In the genomic region with DNA sequence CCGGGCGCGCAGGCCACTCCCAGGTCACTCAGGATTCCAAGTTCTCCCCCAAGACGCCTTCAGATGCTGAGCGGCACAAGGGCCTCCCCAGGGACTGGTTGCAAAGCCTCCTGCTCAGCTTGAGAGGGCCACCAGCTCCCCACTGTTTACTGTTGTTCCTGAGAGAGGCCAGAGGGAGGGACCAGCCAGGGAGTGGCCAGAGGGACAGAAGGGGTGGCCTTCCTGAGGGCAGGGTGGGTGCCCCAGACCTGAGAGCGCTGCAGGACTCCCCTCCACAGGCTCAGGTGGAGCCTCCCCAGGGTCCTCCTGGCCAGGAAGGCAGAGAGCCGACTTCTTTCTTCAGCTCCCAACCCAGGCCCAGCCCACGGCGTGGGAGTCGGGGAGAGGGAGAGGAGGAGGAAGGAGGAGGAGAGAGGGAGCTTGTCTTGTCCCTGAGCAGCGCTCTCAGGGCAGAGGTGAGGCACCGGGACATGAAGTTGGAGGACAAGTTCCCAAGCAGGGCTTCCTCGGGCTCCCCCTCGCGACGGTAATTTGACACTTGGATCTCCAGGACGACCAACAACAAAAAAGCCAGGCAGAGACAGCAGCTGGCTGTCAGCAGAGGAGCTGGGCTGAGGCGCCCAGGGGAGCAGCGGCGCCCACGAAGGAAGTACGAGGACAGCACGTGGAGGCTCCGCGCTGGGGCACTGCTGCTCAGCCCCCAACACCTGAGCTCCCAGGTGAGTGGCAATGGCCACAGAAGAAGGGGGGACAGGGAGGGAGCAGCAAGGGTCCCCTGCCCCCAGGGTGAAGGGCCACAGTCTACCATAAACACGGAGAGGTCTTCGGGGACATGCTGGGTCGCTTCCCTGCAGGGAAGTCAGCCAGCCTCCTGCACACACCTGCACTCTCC, we compare ENCODE assay signal across 8 cellular contexts. TPM values are rescaled to one million over a fixed set of nuclear protein-coding genes. Genes with fewer than 3 reads are reported as not detected.
A peak's percentile ranks its signal among the peaks of the same experiment; 100 is the strongest.
DNase-seq lines count a peak whose midpoint lies in the region; ATAC-seq and TF ChIP-seq lines count a peak whose summit lies in the region.

No MANE protein-coding gene starts in this region.

- no peak overlapping the region for H3K4me3 ChIP-seq in mucosa of descending colon

- TF ChIP-seq POLR2A in erythroblast (IDR thresholded peaks at IDR 0.05; ENCODE audit: low read length), result peak; percentile 93

- peaks cover 37% of the 10 kb centered on the region for H3K4me1 ChIP-seq in mucosa of descending colon (ENCODE audit: low read depth)

- ATAC-seq in mucosa of descending colon (peak; percentile 64), GM18519 (IDR thresholded peaks at IDR 0.05; ENCODE audit: low FRiP score, unreplicated experiment) (no peak)

- peak; percentile 45 for DNase-seq in HS-27A (ENCODE audit: low read depth)
- DNase-seq in NCI-H82 (lab: John Stamatoyannopoulos, UW), result peak; percentile 95
- peak; percentile 47 for DNase-seq in activated T-cell treated with anti-CD3 and anti-CD28 coated beads for 1 hour (ENCODE audit: low read depth)
- DNase-seq in erythroblast (lab: John Stamatoyannopoulos, UW), result peak; percentile 91 to 93
- peak; percentile 88 to 96 (median 90) for DNase-seq in mucosa of descending colon
- peak; percentile 18 to 48 (median 32) for DNase-seq in stimulated activated naive CD4-positive, alpha-beta T cell (lab: John Stamatoyannopoulos, UW)

- intact Hi-C loops in mucosa of descending colon (cut with DNase I, micrococcal nuclease), result loop anchor here in 1 of 2 donors (5.0 kb wide), 1 partner anchor 119 kb away; no protein-coding TSS in a partner anchor

- peak overlapping the region; percentile 68 for H3K27ac ChIP-seq in C4-2B

- no peaks in the 10 kb centered on the region for H3K9me3 ChIP-seq in mucosa of descending colon

- TF ChIP-seq CTCF in C4-2B (conservative IDR thresholded peaks at IDR 0.05) (peak; percentile 34), mucosa of descending colon (IDR thresholded peaks at IDR 0.05) (peak; percentile 57)

- no peaks in the 10 kb centered on the region for H3K36me3 ChIP-seq in mucosa of descending colon (ENCODE audit: low read depth)

RNA-seq across cellular contexts. Expression of gene SMIM5, which starts 0.5 kb away (rescaled TPM):
- 10 to 100 TPM; 20.7 to 41.6 (median 27.5) TPM for total RNA-seq in mucosa of descending colon

RNA-seq across cellular contexts. Expression of gene RECQL5, which starts 33.2 kb away (rescaled TPM):
- total RNA-seq in mucosa of descending colon, result 10 to 100 TPM; 29.3 to 41.9 (median 30.1) TPM

RNA-seq across cellular contexts. Expression of gene SAP30BP, which starts 33.4 kb away (rescaled TPM):
- 10 to 100 TPM; 76.5 to 83.8 (median 76.9) TPM for total RNA-seq in mucosa of descending colon

RNA-seq across cellular contexts. Expression of gene MYO15B, which starts 46.1 kb away (rescaled TPM):
- total RNA-seq in mucosa of descending colon, result 1,000 to 10,000 TPM in 1 of 3 donors, 100 to 1,000 TPM in 2; 591 to 1,071 (median 660) TPM

Comparison
In these comparisons a context has a peak if more than half of its experiments do, and no peak if none do; other contexts are left out.
1. DNase-seq: peak in every context shown above with its lines; median percentile 95 in NCI-H82; 92 in erythroblast; 90 in mucosa of descending colon; 47 in activated T-cell treated with anti-CD3 and anti-CD28 coated beads for 1 hour; 45 in HS-27A; 32 in stimulated activated naive CD4-positive, alpha-beta T cell.